In genomic region chr17:10616502-10617119, GRCh38 we compare ENCODE assay signal across 8 cellular contexts. TPM values are rescaled to one million over a fixed set of nuclear protein-coding genes. Genes with fewer than 3 reads are reported as not detected.
A peak's percentile ranks its signal among the peaks of the same experiment; 100 is the strongest.
DNase-seq lines count a peak whose midpoint lies in the region; ATAC-seq, FAIRE-seq and TF ChIP-seq lines count a peak whose summit lies in the region.

No MANE protein-coding gene starts in this region.

- dilution Hi-C loops in mammary epithelial cell (cut with HindIII; ENCODE audit: low sequenced_read_pairs) (no loop called here), keratinocyte (cut with MboI; ENCODE audit: extremely low pct_ligation_motif_present, low sequenced_read_pairs) (loop anchor here (25.0 kb wide), 1 partner anchor 329 kb away; no protein-coding TSS in a partner anchor)

- H3K9ac ChIP-seq in mammary epithelial cell (ENCODE audit: insufficient read depth, low read length) (no peak overlapping the region), keratinocyte (ENCODE audit: control insufficient read depth, extremely low read depth, insufficient read depth, low read length) (no peak overlapping the region)

- WGBS in mammary epithelial cell (ENCODE audit: low coverage, missing lambda C conversion rate): 19% methylated on average over 9 of the region's 9 CpGs

- H3K27ac Mint-ChIP-seq in CD4-positive, CD25-positive, alpha-beta regulatory T cell: peak overlapping the region in 1 of 3 donors; percentile 67
- no peak overlapping the region for H3K27ac Mint-ChIP-seq in WTC11

- no peak overlapping the region for H3K4me3 Mint-ChIP-seq in CD4-positive, CD25-positive, alpha-beta regulatory T cell
- no peak overlapping the region for H3K4me3 Mint-ChIP-seq in WTC11

- peak; percentile 64 to 73 for ATAC-seq in CD4-positive, CD25-positive, alpha-beta regulatory T cell (ENCODE audit: low read depth in 2 of 2)
- ATAC-seq in GM21717 (IDR thresholded peaks at IDR 0.05; ENCODE audit: unreplicated experiment) (peak; percentile 63), WTC11 (peak; percentile 63), HG03108 (IDR thresholded peaks at IDR 0.05; ENCODE audit: unreplicated experiment) (no peak)

- H4K20me1 ChIP-seq in mammary epithelial cell (ENCODE audit: insufficient read depth, low read length) (no peaks in the 10 kb centered on the region), keratinocyte (ENCODE audit: control insufficient read depth, extremely low read depth, insufficient read depth, low read length) (no peaks in the 10 kb centered on the region)

- peaks cover 0 to 3% (median 0%) of the 10 kb centered on the region in 4 donors for H3K4me1 Mint-ChIP-seq in CD4-positive, CD25-positive, alpha-beta regulatory T cell
- H3K4me1 Mint-ChIP-seq in WTC11: peaks cover 14% of the 10 kb centered on the region

- no peaks in the 10 kb centered on the region for H3K27me3 ChIP-seq in CD4-positive, CD25-positive, alpha-beta regulatory T cell (ENCODE audit: control insufficient read depth, insufficient read depth, low read length)
- no peaks in the 10 kb centered on the region for H3K27me3 ChIP-seq in mammary epithelial cell (ENCODE audit: insufficient read depth, low read length)
- H3K27me3 ChIP-seq in keratinocyte (ENCODE audit: control insufficient read depth, extremely low read depth, insufficient read depth, low read length): no peaks in the 10 kb centered on the region

- no peak overlapping the region for H3K27ac ChIP-seq in CD4-positive, CD25-positive, alpha-beta regulatory T cell (ENCODE audit: insufficient read depth, low read length, poor library complexity, severe bottlenecking)
- no peak overlapping the region for H3K27ac ChIP-seq in mammary epithelial cell (ENCODE audit: insufficient read depth, low read depth, low read length)
- H3K27ac ChIP-seq in keratinocyte (ENCODE audit: control insufficient read depth, insufficient read depth, low read length): no peak overlapping the region

- H3K36me3 Mint-ChIP-seq in CD4-positive, CD25-positive, alpha-beta regulatory T cell: no peaks in the 10 kb centered on the region
- no peaks in the 10 kb centered on the region for H3K36me3 Mint-ChIP-seq in WTC11

- peak; percentile 84 for FAIRE-seq in keratinocyte (lab: Jason Lieb, UNC)

- in situ Hi-C loops in mammary epithelial cell (cut with MboI; ENCODE audit: low sequenced_read_pairs in 2 of 2): loop anchor here in 1 of 2 donors (10.0 kb wide), 1 partner anchor 692 kb away; no protein-coding TSS in a partner anchor

- H3K79me2 ChIP-seq in mammary epithelial cell (ENCODE audit: insufficient read depth, low read length): no peaks in the 10 kb centered on the region
- H3K79me2 ChIP-seq in keratinocyte (ENCODE audit: control insufficient read depth, insufficient read depth, low read length): no peaks in the 10 kb centered on the region

- H2AFZ ChIP-seq in mammary epithelial cell (ENCODE audit: low read depth, low read length): no peak overlapping the region
- peak overlapping the region; percentile 40 for H2AFZ ChIP-seq in keratinocyte (ENCODE audit: control insufficient read depth, low read length)

- POLR2A ChIA-PET in WTC11 (lab: Charles Lee): no interaction called here

- H3K9me1 ChIP-seq in keratinocyte (ENCODE audit: control insufficient read depth, extremely low read depth, insufficient read depth, low read length): no peaks in the 10 kb centered on the region

- CTCF ChIA-PET in WTC11 (lab: Charles Lee): interaction anchor here (0.6 to 9.0 kb wide), 29 partner anchors 8 to 496 kb away, joined by 3 to 198 read pairs (median 5); partner anchors contain the start of gene TMEM220
- CTCF ChIA-PET in mammary epithelial cell (lab: Charles Lee; ENCODE audit: low non-redundant PET): no interaction called here

- H3K4me3 ChIP-seq in CD4-positive, CD25-positive, alpha-beta regulatory T cell (ENCODE audit: low read depth, low read length): no peak overlapping the region
- H3K4me3 ChIP-seq in mammary epithelial cell (replicated peaks in 1 of 3; ENCODE audit: insufficient read depth in 1 of 3, low read depth in 2 of 3, low read length in 3 of 3) (no peak overlapping the region), keratinocyte (ENCODE audit: control insufficient read depth in 2 of 3, extremely low read depth in 1 of 3, insufficient read depth in 2 of 3, low read depth in 1 of 3, low read length in 3 of 3) (no peak overlapping the region)

- H3K27me3 Mint-ChIP-seq in CD4-positive, CD25-positive, alpha-beta regulatory T cell: peaks cover 11% of the 10 kb centered on the region
- H3K27me3 Mint-ChIP-seq in WTC11 (ENCODE audit: low read depth): no peaks in the 10 kb centered on the region

- H3K4me2 ChIP-seq in mammary epithelial cell (ENCODE audit: insufficient read depth, low read depth, low read length) (no peak overlapping the region), keratinocyte (ENCODE audit: control insufficient read depth, extremely low read depth, insufficient read depth, low read depth, low read length) (no peak overlapping the region)

- no peaks in the 10 kb centered on the region for H3K9me3 ChIP-seq in CD4-positive, CD25-positive, alpha-beta regulatory T cell (ENCODE audit: control insufficient read depth in 2 of 2, low read length in 2 of 2)
- H3K9me3 ChIP-seq in mammary epithelial cell (replicated peaks; ENCODE audit: insufficient read depth, low read length): no peaks in the 10 kb centered on the region
- H3K9me3 ChIP-seq in keratinocyte (ENCODE audit: control insufficient read depth, low read depth, low read length): no peaks in the 10 kb centered on the region

- peaks cover 0 to 3% (median 0%) of the 10 kb centered on the region in 7 donors for H3K9me3 Mint-ChIP-seq in CD4-positive, CD25-positive, alpha-beta regulatory T cell
- H3K9me3 Mint-ChIP-seq in WTC11: no peaks in the 10 kb centered on the region

- peak; percentile 35 to 60 (median 39) for DNase-seq in CD4-positive, CD25-positive, alpha-beta regulatory T cell
- DNase-seq in NCI-H1694 (lab: John Stamatoyannopoulos, UW) (peak; percentile 84), WTC11 (ENCODE audit: low spot score) (peak; percentile 96), mammary epithelial cell (peak; percentile 67), keratinocyte (ENCODE audit: low read depth, low spot score) (no peak)
- DNase-seq in stimulated activated CD4-positive, alpha-beta T cell treated with anti-CD3 and anti-CD28 coated beads, Interleukin-1b, Interleukin-23, amount 100 ng/mL, for 48 hours: peak; percentile 75

- TF ChIP-seq CTCF in WTC11 (IDR thresholded peaks at IDR 0.05): peak; percentile 100
- TF ChIP-seq CTCF in mammary epithelial cell (conservative IDR thresholded peaks at IDR 0.05 in 1 of 2, IDR thresholded peaks at IDR 0.05 in 1 of 2; ENCODE audit: extremely low read depth in 1 of 2, insufficient read depth in 1 of 2, low read depth in 1 of 2, low read length in 2 of 2): peak; percentile 97 to 98
- peak; percentile 93 to 99 (median 97) for TF ChIP-seq CTCF in keratinocyte (optimal IDR thresholded peaks at IDR 0.05 in 1 of 3, IDR thresholded peaks at IDR 0.05 in 1 of 3, conservative IDR thresholded peaks at IDR 0.05 in 1 of 3; ENCODE audit: extremely low read depth in 1 of 3, insufficient read depth in 2 of 3, low read length in 3 of 3)

- no TSS peak for BruUV-seq in mammary epithelial cell (replicated peaks; lab: Mats Ljungman, UMichigan)

- no peaks in the 10 kb centered on the region for H3K4me1 ChIP-seq in CD4-positive, CD25-positive, alpha-beta regulatory T cell (ENCODE audit: control insufficient read depth, insufficient read depth, low read length, poor library complexity, severe bottlenecking)
- H3K4me1 ChIP-seq in mammary epithelial cell (ENCODE audit: insufficient read depth, low read length) (peaks cover 15% of the 10 kb centered on the region), keratinocyte (ENCODE audit: control insufficient read depth, extremely low read depth, insufficient read depth, low read length) (peaks cover 27% of the 10 kb centered on the region)

- intact Hi-C loops in mammary epithelial cell (cut with micrococcal nuclease): loop anchor here (1.0 to 5.0 kb wide), 3 partner anchors 68 to 1321 kb away; no protein-coding TSS in a partner anchor

- H3K36me3 ChIP-seq in CD4-positive, CD25-positive, alpha-beta regulatory T cell (ENCODE audit: control insufficient read depth, insufficient read depth, low read length): no peaks in the 10 kb centered on the region
- H3K36me3 ChIP-seq in mammary epithelial cell (ENCODE audit: insufficient read depth, low read length) (no peaks in the 10 kb centered on the region), keratinocyte (ENCODE audit: control insufficient read depth in 2 of 2, extremely low read depth in 1 of 2, insufficient read depth in 2 of 2, low read length in 2 of 2) (no peaks in the 10 kb centered on the region)

TF ChIP-seq in WTC11, 78 proteins besides CTCF, POLR2A, EP300 and RAD21:
- no peak for TF ChIP-seq GABPB1 (CRISPR knock-in tag; IDR thresholded peaks at IDR 0.05)
- TF ChIP-seq GTF2I (CRISPR knock-in tag; conservative IDR thresholded peaks at IDR 0.05): 0 out of 2 replicates have a peak, but pooled peaks have one; percentile 69

RNA-seq across cellular contexts. Expression of gene MYH3, which starts 40.5 kb away (rescaled TPM):
- total RNA-seq in CD4-positive, CD25-positive, alpha-beta regulatory T cell: 7.9 TPM
- under 1 TPM in 2 of 4 donors, not detected in 2; 0.28 to 0.41 TPM for polyA plus RNA-seq in CD4-positive, CD25-positive, alpha-beta regulatory T cell
- total RNA-seq in WTC11 (2021) (1.5 to 2.6 TPM (median 1.6 TPM) in 3 replicates), mammary epithelial cell (1 to 10 TPM in 1 of 2 donors, under 1 TPM in 1; 0.17 to 1.6 TPM)
- polyA plus RNA-seq in mammary epithelial cell (0.63 TPM), keratinocyte (0.67 to 0.83 TPM (median 0.76 TPM) in 3 replicates)
- polyA minus RNA-seq in mammary epithelial cell (not detected), keratinocyte (0.82 to 4.2 TPM in 2 of 3 replicates, not detected in the other)
- 2.8 TPM for polyA plus RNA-seq in keratinocyte (2011; ENCODE audit: low read depth)
- polyA plus RNA-seq in keratinocyte (2011; cell fraction: cytosol; rRNA removed): 0.21 and 0.43 TPM in 2 replicates
- 4.9 and 5.4 TPM in 2 replicates for polyA plus RNA-seq in keratinocyte (2011; cell fraction: nucleus; rRNA removed)
- 0.90 and 1.1 TPM in 2 replicates for polyA plus RNA-seq in keratinocyte (2012; ENCODE audit: low replicate concordance)
- polyA minus RNA-seq in keratinocyte (2011; cell fraction: cytosol; rRNA and poly(A)+ RNA removed): not detected
- 0.32 and 0.85 TPM in 2 replicates for polyA minus RNA-seq in keratinocyte (2011; cell fraction: nucleus; rRNA and poly(A)+ RNA removed)
